In genomic region chr16:3536851-3537250, GRCh38 we compare ENCODE assay signal across 2 cellular contexts.
TF ChIP-seq lines count a peak whose summit lies in the region.

No MANE protein-coding gene starts in this region.

TF ChIP-seq in liver, 16 proteins besides CTCF, POLR2A, EP300 and RAD21:
- TF ChIP-seq ATF3 (IDR thresholded peaks at IDR 0.05) (no peak), NR2F2 (IDR thresholded peaks at IDR 0.05) (no peak), YY1 (IDR thresholded peaks at IDR 0.05) (peak; percentile 41), TAF1 (conservative IDR thresholded peaks at IDR 0.05) (no peak), RXRA (IDR thresholded peaks at IDR 0.05) (peak; percentile 36 to 56), JUND (IDR thresholded peaks at IDR 0.05) (no peak), MAX (IDR thresholded peaks at IDR 0.05) (no peak), SP1 (IDR thresholded peaks at IDR 0.05) (no peak), FOXA2 (IDR thresholded peaks at IDR 0.05) (no peak), GABPA (IDR thresholded peaks at IDR 0.05 in 1 of 2, conservative IDR thresholded peaks at IDR 0.05 in 1 of 2) (no peak), HNF4A (conservative IDR thresholded peaks at IDR 0.05) (peak in 1 of 2 donors; percentile 7), HNF4G (IDR thresholded peaks at IDR 0.05) (no peak)
- TF ChIP-seq, protein P1, sequence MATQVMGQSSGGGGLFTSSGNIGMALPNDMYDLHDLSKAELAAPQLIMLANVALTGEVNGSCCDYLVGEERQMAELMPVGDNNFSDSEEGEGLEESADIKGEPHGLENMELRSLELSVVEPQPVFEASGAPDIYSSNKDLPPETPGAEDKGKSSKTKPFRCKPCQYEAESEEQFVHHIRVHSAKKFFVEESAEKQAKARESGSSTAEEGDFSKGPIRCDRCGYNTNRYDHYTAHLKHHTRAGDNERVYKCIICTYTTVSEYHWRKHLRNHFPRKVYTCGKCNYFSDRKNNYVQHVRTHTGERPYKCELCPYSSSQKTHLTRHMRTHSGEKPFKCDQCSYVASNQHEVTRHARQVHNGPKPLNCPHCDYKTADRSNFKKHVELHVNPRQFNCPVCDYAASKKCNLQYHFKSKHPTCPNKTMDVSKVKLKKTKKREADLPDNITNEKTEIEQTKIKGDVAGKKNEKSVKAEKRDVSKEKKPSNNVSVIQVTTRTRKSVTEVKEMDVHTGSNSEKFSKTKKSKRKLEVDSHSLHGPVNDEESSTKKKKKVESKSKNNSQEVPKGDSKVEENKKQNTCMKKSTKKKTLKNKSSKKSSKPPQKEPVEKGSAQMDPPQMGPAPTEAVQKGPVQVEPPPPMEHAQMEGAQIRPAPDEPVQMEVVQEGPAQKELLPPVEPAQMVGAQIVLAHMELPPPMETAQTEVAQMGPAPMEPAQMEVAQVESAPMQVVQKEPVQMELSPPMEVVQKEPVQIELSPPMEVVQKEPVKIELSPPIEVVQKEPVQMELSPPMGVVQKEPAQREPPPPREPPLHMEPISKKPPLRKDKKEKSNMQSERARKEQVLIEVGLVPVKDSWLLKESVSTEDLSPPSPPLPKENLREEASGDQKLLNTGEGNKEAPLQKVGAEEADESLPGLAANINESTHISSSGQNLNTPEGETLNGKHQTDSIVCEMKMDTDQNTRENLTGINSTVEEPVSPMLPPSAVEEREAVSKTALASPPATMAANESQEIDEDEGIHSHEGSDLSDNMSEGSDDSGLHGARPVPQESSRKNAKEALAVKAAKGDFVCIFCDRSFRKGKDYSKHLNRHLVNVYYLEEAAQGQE (IDR thresholded peaks at IDR 0.05) = no peak

TF ChIP-seq in HepG2, 621 proteins besides CTCF, POLR2A, EP300 and RAD21:
- TF ChIP-seq CBFB (CRISPR knock-in tag; IDR thresholded peaks at IDR 0.05) (no peak), SP1 (IDR thresholded peaks at IDR 0.05) (no peak), SP1 (CRISPR knock-in tag; IDR thresholded peaks at IDR 0.05) (no peak), JUND (CRISPR knock-in tag; IDR thresholded peaks at IDR 0.05) (no peak), ZFY (CRISPR knock-in tag; IDR thresholded peaks at IDR 0.05) (no peak), JUN (CRISPR knock-in tag; IDR thresholded peaks at IDR 0.05) (no peak), KAT2B (IDR thresholded peaks at IDR 0.05; ENCODE audit: borderline replicate concordance, low read depth, low read length) (no peak)
- TF ChIP-seq, protein P2, sequence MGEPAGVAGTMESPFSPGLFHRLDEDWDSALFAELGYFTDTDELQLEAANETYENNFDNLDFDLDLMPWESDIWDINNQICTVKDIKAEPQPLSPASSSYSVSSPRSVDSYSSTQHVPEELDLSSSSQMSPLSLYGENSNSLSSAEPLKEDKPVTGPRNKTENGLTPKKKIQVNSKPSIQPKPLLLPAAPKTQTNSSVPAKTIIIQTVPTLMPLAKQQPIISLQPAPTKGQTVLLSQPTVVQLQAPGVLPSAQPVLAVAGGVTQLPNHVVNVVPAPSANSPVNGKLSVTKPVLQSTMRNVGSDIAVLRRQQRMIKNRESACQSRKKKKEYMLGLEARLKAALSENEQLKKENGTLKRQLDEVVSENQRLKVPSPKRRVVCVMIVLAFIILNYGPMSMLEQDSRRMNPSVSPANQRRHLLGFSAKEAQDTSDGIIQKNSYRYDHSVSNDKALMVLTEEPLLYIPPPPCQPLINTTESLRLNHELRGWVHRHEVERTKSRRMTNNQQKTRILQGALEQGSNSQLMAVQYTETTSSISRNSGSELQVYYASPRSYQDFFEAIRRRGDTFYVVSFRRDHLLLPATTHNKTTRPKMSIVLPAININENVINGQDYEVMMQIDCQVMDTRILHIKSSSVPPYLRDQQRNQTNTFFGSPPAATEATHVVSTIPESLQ (CRISPR knock-in tag; conservative IDR thresholded peaks at IDR 0.05) = no peak
- TF ChIP-seq, protein P3, sequence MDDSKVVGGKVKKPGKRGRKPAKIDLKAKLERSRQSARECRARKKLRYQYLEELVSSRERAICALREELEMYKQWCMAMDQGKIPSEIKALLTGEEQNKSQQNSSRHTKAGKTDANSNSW (CRISPR knock-in tag; IDR thresholded peaks at IDR 0.05; ENCODE audit: borderline replicate concordance) = no peak
